23 cellular contexts compared by ENCODE assay signal in genomic region chr12:20372326-20373097, GRCh38. TPM values are rescaled to one million over a fixed set of nuclear protein-coding genes. Genes with fewer than 3 reads are reported as not detected.
DNase-seq lines count a peak whose midpoint lies in the region; ATAC-seq and TF ChIP-seq lines count a peak whose summit lies in the region.
"Had no signal": no experiment of that assay in that cellular context is flagged by ENCODE, and none has a peak within 500 bp of the region (broad histone marks: within the 10 kb centered on the region; RNA-seq: fewer than 3 reads in every experiment).

No MANE protein-coding gene starts in this region.

- TF ChIP-seq CTCF in colonic mucosa (IDR thresholded peaks at IDR 0.05) (no peak), neural crest cell (conservative IDR thresholded peaks at IDR 0.05) (no peak), WERI-Rb-1 (IDR thresholded peaks at IDR 0.05; ENCODE audit: low read depth, low read length) (no peak)

- no peak overlapping the region for H3K27ac Mint-ChIP-seq in neural crest cell (ENCODE audit: unreplicated experiment)
- H3K27ac Mint-ChIP-seq: activated CD4-positive, alpha-beta memory T cell treated with anti-CD3 and anti-CD28 coated beads, Interleukin-2, amount 10 ng/mL, durations not matched to agents 7 days and 5 days; activated naive CD4-positive, alpha-beta T cell treated with anti-CD3 and anti-CD28 coated beads for 36 hours; CD4-positive, alpha-beta memory T cell; natural killer cell; WTC11 had no signal

- DNase-seq in right cardiac atrium = no peak
- DNase-seq in left cardiac atrium = no peak
- DNase-seq in colonic mucosa = no peak
- no peak for DNase-seq in neural crest cell (ENCODE audit: low read depth, low spot score)
- no peak for DNase-seq in WERI-Rb-1
- DNase-seq in activated naive CD4-positive, alpha-beta T cell treated with Interleukin-2 at 50 U/mL for 16 hours = no peak
- DNase-seq: activated CD4-positive, alpha-beta memory T cell treated with anti-CD3 and anti-CD28 coated beads, Interleukin-2, amount 10 ng/mL, durations not matched to agents 7 days and 5 days; activated naive CD4-positive, alpha-beta T cell treated with anti-CD3 and anti-CD28 coated beads for 36 hours; activated T-cell treated with anti-CD3 and anti-CD28 coated beads, Interleukin-2, amount 50 U/mL, for 1 hour; CD4-positive, alpha-beta memory T cell; esophagus squamous epithelium; glutamatergic neuron; IMR-90; mammary epithelial cell; natural killer cell; NCI-H2081; NCI-H510A treated with DMSO at 0.1 percent for 48 hours; SHP77 treated with DMSO at 0.1 percent for 48 hours had no signal

- WGBS in right cardiac atrium = 44% methylated on average over 3 of the region's 3 CpGs

- H3K36me3 ChIP-seq in colonic mucosa (no peaks in the 10 kb centered on the region), WERI-Rb-1 (no peaks in the 10 kb centered on the region)
- H3K36me3 ChIP-seq: esophagus squamous epithelium, prostate gland had no signal

- H3K4me3 Mint-ChIP-seq in neural crest cell = peak overlapping the region; percentile 56
- H3K4me3 Mint-ChIP-seq: activated CD4-positive, alpha-beta memory T cell treated with anti-CD3 and anti-CD28 coated beads, Interleukin-2, amount 10 ng/mL, durations not matched to agents 7 days and 5 days; activated naive CD4-positive, alpha-beta T cell treated with anti-CD3 and anti-CD28 coated beads for 36 hours; CD4-positive, alpha-beta memory T cell; natural killer cell; WTC11 had no signal

- peak overlapping the region in 1 of 2 donors; percentile 48 for H3K9ac ChIP-seq in colonic mucosa (ENCODE audit: low read depth in 2 of 2, low read length in 2 of 2)

- peaks cover 21% of the 10 kb centered on the region for H3K4me1 Mint-ChIP-seq in neural crest cell

- no peaks in the 10 kb centered on the region for H3K27me3 ChIP-seq in right cardiac atrium (ENCODE audit: control insufficient read depth, insufficient read depth)
- H3K27me3 ChIP-seq in colonic mucosa = no peaks in the 10 kb centered on the region
- peaks cover 2% of the 10 kb centered on the region for H3K27me3 ChIP-seq in WERI-Rb-1 (ENCODE audit: insufficient read depth, low read depth, severe bottlenecking)

- H3K9me3 ChIP-seq in right cardiac atrium (ENCODE audit: control insufficient read depth, low read length) (no peaks in the 10 kb centered on the region), colonic mucosa (no peaks in the 10 kb centered on the region), WERI-Rb-1 (ENCODE audit: severe bottlenecking) (no peaks in the 10 kb centered on the region)
- H3K9me3 ChIP-seq: esophagus squamous epithelium, prostate gland had no signal

- H3K4me3 ChIP-seq in right cardiac atrium (ENCODE audit: low read length) = peak overlapping the region; percentile 55
- H3K4me3 ChIP-seq in colonic mucosa = peak overlapping the region; percentile 70
- no peak overlapping the region for H3K4me3 ChIP-seq in WERI-Rb-1 (ENCODE audit: low read depth, low read length)
- H3K4me3 ChIP-seq: prostate gland had no signal

- H3K27ac ChIP-seq in right cardiac atrium (ENCODE audit: low read length) (no peak overlapping the region), colonic mucosa (peak overlapping the region; percentile 37), WERI-Rb-1 (no peak overlapping the region)
- H3K27ac ChIP-seq: prostate gland had no signal

- H3K27me3 Mint-ChIP-seq in neural crest cell (ENCODE audit: low read depth) = peaks cover 35% of the 10 kb centered on the region

- intact Hi-C loops in right cardiac atrium (cut with DNase I) = loop anchor here in 1 of 4 donors (10.0 kb wide), 2 partner anchors 378 to 458 kb away; no protein-coding TSS in a partner anchor
- intact Hi-C loops in left cardiac atrium (cut with DNase I) = loop anchor here (5.0 to 10.0 kb wide), 3 partner anchors 98 to 455 kb away; no protein-coding TSS in a partner anchor
- intact Hi-C loops in colonic mucosa (cut with DNase I) = loop anchor here (10.0 kb wide), 1 partner anchor 52 kb away; no protein-coding TSS in a partner anchor

- H3K4me1 ChIP-seq in right cardiac atrium (ENCODE audit: control insufficient read depth, insufficient read depth, low read length) (no peaks in the 10 kb centered on the region), colonic mucosa (no peaks in the 10 kb centered on the region)
- H3K4me1 ChIP-seq: prostate gland had no signal

- no peaks in the 10 kb centered on the region for H3K36me3 Mint-ChIP-seq in neural crest cell (ENCODE audit: low read depth)
- H3K36me3 Mint-ChIP-seq: CD4-positive, alpha-beta memory T cell; natural killer cell; WTC11 had no signal

- ATAC-seq in right cardiac atrium (no peak), left cardiac atrium (no peak), HG02970 (IDR thresholded peaks at IDR 0.05; ENCODE audit: low FRiP score, unreplicated experiment) (no peak), HG03097 (IDR thresholded peaks at IDR 0.05; ENCODE audit: low FRiP score, unreplicated experiment) (no peak)
- ATAC-seq: natural killer cell, WTC11 had no signal

- H3K9me3 Mint-ChIP-seq in neural crest cell = no peaks in the 10 kb centered on the region
- H3K9me3 Mint-ChIP-seq: activated CD4-positive, alpha-beta memory T cell treated with anti-CD3 and anti-CD28 coated beads, Interleukin-2, amount 10 ng/mL, durations not matched to agents 7 days and 5 days; activated naive CD4-positive, alpha-beta T cell treated with anti-CD3 and anti-CD28 coated beads for 36 hours; CD4-positive, alpha-beta memory T cell; natural killer cell; WTC11 had no signal

RNA-seq across cellular contexts. Expression of gene PDE3A, which starts 4.2 kb away (rescaled TPM):
- total RNA-seq in right cardiac atrium = 100 to 1,000 TPM in 2 of 4 donors, 10 to 100 TPM in 2; 85.8 to 156 (median 100) TPM
- polyA plus RNA-seq in right cardiac atrium = 29.9 TPM
- 100 to 1,000 TPM in 1 of 2 donors, 10 to 100 TPM in 1; 66.8 to 157 TPM for total RNA-seq in left cardiac atrium
- 10 to 100 TPM; 32.1 to 50.6 TPM for total RNA-seq in colonic mucosa
- total RNA-seq in neural crest cell = 2.4 and 2.7 TPM in 2 replicates
- total RNA-seq: activated CD4-positive, alpha-beta memory T cell treated with anti-CD3 and anti-CD28 coated beads, Interleukin-2, amount 10 ng/mL, durations not matched to agents 7 days and 5 days; activated naive CD4-positive, alpha-beta T cell treated with anti-CD3 and anti-CD28 coated beads for 36 hours; CD4-positive, alpha-beta memory T cell; T-helper 1 cell treated with Interleukin-12 subunit alpha and Interleukin-12 subunit beta and Interleukin-4 antibody, amounts not matched to agents 30 ng/mL and 1 ng/mL, for 36 hours had no signal
- polyA plus RNA-seq: CD4-positive, alpha-beta memory T cell; mammary epithelial cell had no signal
